ENCODE assay signal across 11 cellular contexts in the genomic region with DNA sequence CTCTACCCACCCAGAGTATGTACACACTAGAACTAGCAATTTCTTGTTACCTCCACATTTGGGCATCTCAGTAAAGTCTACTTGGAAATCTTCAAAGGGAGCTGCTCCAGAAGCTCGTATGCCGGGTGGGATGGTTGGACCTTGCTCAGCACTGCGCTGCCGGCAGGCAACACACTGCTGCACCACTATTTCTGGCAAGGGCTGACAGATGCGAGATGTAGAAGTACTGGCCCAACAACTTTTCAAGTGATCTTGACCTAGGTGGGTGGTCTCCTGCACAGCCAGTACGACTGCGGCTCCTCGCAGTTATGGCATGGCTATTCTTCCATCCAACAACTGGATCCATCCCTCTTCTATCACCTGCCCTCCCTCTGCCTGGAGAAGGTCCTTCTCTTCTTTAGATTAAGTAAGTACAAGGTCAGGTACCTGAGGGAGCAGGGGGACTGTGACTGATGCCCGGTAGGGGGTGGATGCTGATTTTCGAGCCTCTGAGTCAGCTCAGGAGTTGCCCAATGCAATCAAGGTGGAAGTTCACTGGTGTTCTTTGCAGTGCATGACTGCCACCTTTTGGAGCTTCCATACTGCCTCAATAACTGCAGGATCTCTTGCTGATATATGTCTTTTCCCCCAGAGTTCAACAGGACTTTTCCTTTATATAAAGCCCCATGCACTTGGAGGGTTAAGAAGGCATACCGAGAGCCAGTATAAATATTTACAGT.
DNase-seq lines count a peak whose midpoint lies in the region; ATAC-seq, FAIRE-seq and TF ChIP-seq lines count a peak whose summit lies in the region.
"Had no signal": no experiment of that assay in that cellular context is flagged by ENCODE, and none has a peak within 500 bp of the region (broad histone marks: within the 10 kb centered on the region; RNA-seq: fewer than 3 reads in every experiment).

No MANE protein-coding gene starts in this region.

- peaks cover 3% of the 10 kb centered on the region for H3K9me3 ChIP-seq in astrocyte (ENCODE audit: insufficient read depth, low read depth, low read length)
- peaks cover 10% of the 10 kb centered on the region; the same call in 1 of the 2 replicates for H3K9me3 ChIP-seq in HepG2 (ENCODE audit: low read length)

- no peak overlapping the region for H3K9ac ChIP-seq in astrocyte (ENCODE audit: low read length)
- H3K9ac ChIP-seq in HepG2 (ENCODE audit: insufficient read depth, low read depth, low read length) = no peak overlapping the region

- TF ChIP-seq EP300 in HepG2 (IDR thresholded peaks at IDR 0.05; ENCODE audit: low read depth in 2 of 2, low read length in 2 of 2) = peak in 1 of 2 experiments; percentile 45; a peak in 1 of 4 replicates
- TF ChIP-seq EP300 in HepG2 (CRISPR knock-in tag; IDR thresholded peaks at IDR 0.05; ENCODE audit: borderline replicate concordance) = no peak

- no peak for TF ChIP-seq POLR2A in HepG2 (IDR thresholded peaks at IDR 0.05; ENCODE audit: insufficient read depth in 1 of 2, low read depth in 2 of 2, low read length in 2 of 2)

- H3K79me2 ChIP-seq in astrocyte (ENCODE audit: insufficient read depth, low read length) (no peaks in the 10 kb centered on the region), HepG2 (ENCODE audit: insufficient read depth, low read length) (no peaks in the 10 kb centered on the region)

- H3K9me3 Mint-ChIP-seq in astrocyte (ENCODE audit: unreplicated experiment) = peaks cover 15% of the 10 kb centered on the region
- H3K9me3 Mint-ChIP-seq in activated naive CD8-positive, alpha-beta T cell treated with anti-CD3 and anti-CD28 coated beads for 36 hours = peaks cover 2% of the 10 kb centered on the region
- H3K9me3 Mint-ChIP-seq: activated T-helper 1 cell treated with anti-CD3 and anti-CD28 coated beads, Interleukin-12 subunit alpha, Interleukin-12 subunit beta, Interleukin-2, Interleukin-4 antibody, amounts not matched to agents 30 ng/mL and 10 ng/mL and 1 ng/mL, durations not matched to agents 14 hours and 24 hours and 36 hours had no signal

- no peak overlapping the region for H3K4me3 Mint-ChIP-seq in astrocyte (ENCODE audit: unreplicated experiment)
- H3K4me3 Mint-ChIP-seq in activated naive CD8-positive, alpha-beta T cell treated with anti-CD3 and anti-CD28 coated beads for 36 hours = no peak overlapping the region
- H3K4me3 Mint-ChIP-seq: activated T-helper 1 cell treated with anti-CD3 and anti-CD28 coated beads, Interleukin-12 subunit alpha, Interleukin-12 subunit beta, Interleukin-2, Interleukin-4 antibody, amounts not matched to agents 30 ng/mL and 10 ng/mL and 1 ng/mL, durations not matched to agents 14 hours and 24 hours and 36 hours had no signal

- no peak for FAIRE-seq in astrocyte (lab: Jason Lieb, UNC)
- peak; percentile 75 for FAIRE-seq in HepG2 (lab: Jason Lieb, UNC)
- FAIRE-seq: GM12878 had no signal

- no TSS peak for BruUV-seq in HepG2 (replicated peaks; lab: Mats Ljungman, UMichigan)

- no peak overlapping the region for H3K4me2 ChIP-seq in astrocyte (ENCODE audit: low read length)
- no peak overlapping the region for H3K4me2 ChIP-seq in HepG2 (ENCODE audit: low read depth, low read length)

- H3K27me3 ChIP-seq in astrocyte (ENCODE audit: insufficient read depth, low read length) (no peaks in the 10 kb centered on the region), HepG2 (ENCODE audit: control insufficient read depth in 1 of 2, insufficient read depth in 2 of 2, low read length in 2 of 2) (peaks cover 0 to 9% of the 10 kb centered on the region in 2 experiments; a peak in 1 of 5 replicates)
- H3K27me3 ChIP-seq: spleen had no signal

- TF ChIP-seq CTCF in C4-2B (conservative IDR thresholded peaks at IDR 0.05) (peak; percentile 17; the same call in 1 of the 2 replicates), astrocyte (IDR thresholded peaks at IDR 0.05; ENCODE audit: insufficient read depth, low read depth, low read length) (peak; percentile 53), HepG2 (CRISPR knock-in tag; IDR thresholded peaks at IDR 0.05) (peak; percentile 71)

- in situ Hi-C loops in HepG2 (cut with HindIII; ENCODE audit: extremely low pct_ligation_motif_present, low pct_unique_long_range_greater_than_20kb) = loop anchor here (10.0 kb wide), 1 partner anchor 554 kb away; no protein-coding TSS in a partner anchor

- POLR2A ChIA-PET in HepG2 (lab: Yijun Ruan, JAX) = no interaction called here

- H3K27me3 Mint-ChIP-seq in astrocyte (ENCODE audit: low read depth, unreplicated experiment) = peaks cover 6% of the 10 kb centered on the region
- peaks cover 14% of the 10 kb centered on the region for H3K27me3 Mint-ChIP-seq in activated naive CD8-positive, alpha-beta T cell treated with anti-CD3 and anti-CD28 coated beads for 36 hours

- H2AFZ ChIP-seq in astrocyte (ENCODE audit: low read depth, low read length) (no peak overlapping the region), HepG2 (ENCODE audit: low read length) (no peak overlapping the region)

- CTCF ChIA-PET in HepG2 (lab: Yijun Ruan, JAX; ENCODE audit: low intra/inter-chr PET ratio, low total read pairs) = no interaction called here

- H3K27ac ChIP-seq in C4-2B (no peak overlapping the region), astrocyte (ENCODE audit: low read depth, low read length) (no peak overlapping the region), HepG2 (ENCODE audit: extremely low read length, insufficient read depth, low read length) (no peak overlapping the region)
- H3K27ac ChIP-seq: spleen had no signal

- TF ChIP-seq RAD21 in HepG2 (CRISPR knock-in tag; IDR thresholded peaks at IDR 0.05) = peak; percentile 75

- H3K36me3 ChIP-seq in astrocyte (ENCODE audit: insufficient read depth, low read length) (no peaks in the 10 kb centered on the region), HepG2 (replicated peaks in 1 of 2; ENCODE audit: control insufficient read depth in 1 of 2, insufficient read depth in 2 of 2, low read length in 2 of 2) (no peaks in the 10 kb centered on the region)
- H3K36me3 ChIP-seq: spleen had no signal

- ATAC-seq in HepG2 (peak; percentile 97), HG02870 (IDR thresholded peaks at IDR 0.05; ENCODE audit: unreplicated experiment) (no peak)
- ATAC-seq: GM12878 had no signal

- H3K4me3 ChIP-seq in astrocyte (ENCODE audit: insufficient read depth, low read depth, low read length) (no peak overlapping the region), HepG2 (replicated peaks in 1 of 3; ENCODE audit: insufficient read depth in 1 of 3, low read depth in 2 of 3, low read length in 3 of 3) (no peak overlapping the region)
- H3K4me3 ChIP-seq: GM12878, spleen had no signal

- H3K27ac Mint-ChIP-seq in astrocyte (ENCODE audit: unreplicated experiment) = no peak overlapping the region
- H3K27ac Mint-ChIP-seq in activated naive CD8-positive, alpha-beta T cell treated with anti-CD3 and anti-CD28 coated beads for 36 hours = no peak overlapping the region
- H3K27ac Mint-ChIP-seq: activated T-helper 1 cell treated with anti-CD3 and anti-CD28 coated beads, Interleukin-12 subunit alpha, Interleukin-12 subunit beta, Interleukin-2, Interleukin-4 antibody, amounts not matched to agents 30 ng/mL and 10 ng/mL and 1 ng/mL, durations not matched to agents 14 hours and 24 hours and 36 hours had no signal

- H4K20me1 ChIP-seq in astrocyte (ENCODE audit: insufficient read depth, low read length) = no peaks in the 10 kb centered on the region
- H4K20me1 ChIP-seq in HepG2 (ENCODE audit: insufficient read depth, low read length) = no peaks in the 10 kb centered on the region

- peaks cover 6% of the 10 kb centered on the region for H3K36me3 Mint-ChIP-seq in astrocyte (ENCODE audit: low read depth, unreplicated experiment)
- H3K36me3 Mint-ChIP-seq in activated naive CD8-positive, alpha-beta T cell treated with anti-CD3 and anti-CD28 coated beads for 36 hours = peaks cover 2% of the 10 kb centered on the region

- H3K4me1 ChIP-seq in astrocyte (ENCODE audit: insufficient read depth, low read length) (no peaks in the 10 kb centered on the region), HepG2 (ENCODE audit: insufficient read depth, low read length) (no peaks in the 10 kb centered on the region; the same call in 1 of the 2 replicates)
- H3K4me1 ChIP-seq: spleen had no signal

- intact Hi-C loops in HepG2 (cut with micrococcal nuclease; ENCODE audit: unreplicated experiment) = loop anchor here (5.0 kb wide), 1 partner anchor 366 kb away; a partner anchor contains a TSS

- 59% methylated on average over 11 of the region's 11 CpGs for WGBS in HepG2 (ENCODE audit: low lambda C conversion rate)

- DNase-seq in HT-29 (ENCODE audit: low spot score) (peak; percentile 84), astrocyte (ENCODE audit: low read depth) (peak; percentile 49), HepG2 (ENCODE audit: low spot score) (peak; percentile 74), NCI-H1105 treated with DMSO at 0.1 percent for 48 hours (lab: John Stamatoyannopoulos, UW) (no peak), midbrain (lab: John Stamatoyannopoulos, UW) (no peak)
- DNase-seq in activated naive CD8-positive, alpha-beta T cell treated with anti-CD3 and anti-CD28 coated beads for 36 hours = no peak
- DNase-seq: spleen had no signal

- H3K4me1 Mint-ChIP-seq in astrocyte (ENCODE audit: low read depth, unreplicated experiment) = no peaks in the 10 kb centered on the region
- no peaks in the 10 kb centered on the region for H3K4me1 Mint-ChIP-seq in activated naive CD8-positive, alpha-beta T cell treated with anti-CD3 and anti-CD28 coated beads for 36 hours

TF ChIP-seq in HepG2, 621 proteins besides CTCF, POLR2A, EP300 and RAD21 (continues in another document):
- TF ChIP-seq NR2C2 (CRISPR knock-in tag; IDR thresholded peaks at IDR 0.05; ENCODE audit: borderline replicate concordance) = peak; percentile 48; the same call in 1 of the 2 replicates
- no peak for TF ChIP-seq FOXJ3 (CRISPR knock-in tag; IDR thresholded peaks at IDR 0.05; ENCODE audit: borderline replicate concordance)
- TF ChIP-seq, protein P1, sequence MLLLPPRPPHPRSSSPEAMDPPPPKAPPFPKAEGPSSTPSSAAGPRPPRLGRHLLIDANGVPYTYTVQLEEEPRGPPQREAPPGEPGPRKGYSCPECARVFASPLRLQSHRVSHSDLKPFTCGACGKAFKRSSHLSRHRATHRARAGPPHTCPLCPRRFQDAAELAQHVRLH (CRISPR knock-in tag; IDR thresholded peaks at IDR 0.05; ENCODE audit: borderline replicate concordance, low read depth) = 0 out of 2 replicates have a peak, but pooled peaks have one; percentile 28
- TF ChIP-seq RFXAP (CRISPR knock-in tag; IDR thresholded peaks at IDR 0.05; ENCODE audit: borderline replicate concordance) = no peak
- no peak for TF ChIP-seq SATB2 (CRISPR knock-in tag; IDR thresholded peaks at IDR 0.05)
- TF ChIP-seq PPARG (CRISPR knock-in tag; conservative IDR thresholded peaks at IDR 0.05) = peak; percentile 98
- 0 out of 2 replicates have a peak, but pooled peaks have one; percentile 21 for TF ChIP-seq FOXA3 (CRISPR knock-in tag; IDR thresholded peaks at IDR 0.05)
- TF ChIP-seq NFYC (CRISPR knock-in tag; IDR thresholded peaks at IDR 0.05) = no peak
- peak; percentile 42; the same call in 1 of the 2 replicates for TF ChIP-seq MIER3 (CRISPR knock-in tag; IDR thresholded peaks at IDR 0.05; ENCODE audit: borderline replicate concordance)
- no peak for TF ChIP-seq ZNF235 (CRISPR knock-in tag; IDR thresholded peaks at IDR 0.05; ENCODE audit: borderline replicate concordance)

Comparison
In these comparisons a context has a peak if more than half of its experiments do, and no peak if none do; other contexts are left out.
1. CTCF ChIP-seq: peak in every context shown above with its lines; median percentile 71 in HepG2; 53 in astrocyte; 17 in C4-2B.
2. DNase-seq: peak in HT-29 (single experiment), astrocyte (single experiment) and HepG2 (single experiment); none in NCI-H1105 treated with DMSO at 0.1 percent for 48 hours (single experiment), midbrain (single experiment) and activated naive CD8-positive, alpha-beta T cell treated with anti-CD3 and anti-CD28 coated beads for 36 hours (single experiment).